In the genomic region with DNA sequence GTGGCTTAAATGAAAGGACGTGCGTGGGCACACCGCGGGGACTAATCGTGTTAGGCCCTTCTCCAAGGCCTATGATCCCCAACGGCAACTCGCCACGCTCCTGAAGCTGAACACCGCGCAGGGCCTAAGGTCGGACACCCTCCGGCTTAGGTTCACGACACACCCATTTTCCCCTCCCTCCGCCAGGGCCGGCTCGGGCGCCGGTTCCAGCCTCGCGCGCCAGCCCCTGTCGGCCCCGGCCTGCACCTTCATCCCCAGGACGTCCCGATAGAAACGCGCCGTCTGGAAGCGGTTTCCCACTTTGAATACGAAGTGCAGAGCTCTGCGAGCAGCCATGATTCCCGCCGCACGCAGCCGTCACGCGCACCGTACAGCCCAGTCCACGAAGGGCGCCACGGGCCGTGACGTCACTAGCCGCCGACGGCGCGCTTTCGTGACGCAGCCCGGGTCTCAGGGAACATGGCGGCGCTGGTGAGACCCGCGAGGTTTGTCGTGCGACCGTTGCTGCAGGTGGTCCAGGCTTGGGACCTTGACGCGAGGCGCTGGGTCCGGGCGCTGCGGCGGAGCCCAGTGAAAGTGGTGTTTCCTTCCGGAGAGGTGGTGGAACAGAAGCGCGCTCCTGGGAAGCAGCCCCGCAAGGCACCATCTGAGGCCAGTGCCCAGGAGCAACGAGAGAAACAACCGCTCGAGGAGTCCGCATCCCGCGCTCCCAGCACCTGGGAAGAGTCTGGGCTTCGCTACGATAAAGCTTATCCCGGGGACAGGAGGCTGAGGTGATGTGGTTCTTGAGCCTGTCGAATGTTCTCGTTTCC, we compare ENCODE assay signal across 1 cellular context.
A peak's percentile ranks its signal among the peaks of the same experiment; 100 is the strongest.
TF ChIP-seq lines count a peak whose summit lies in the region.

A gene with protein sequence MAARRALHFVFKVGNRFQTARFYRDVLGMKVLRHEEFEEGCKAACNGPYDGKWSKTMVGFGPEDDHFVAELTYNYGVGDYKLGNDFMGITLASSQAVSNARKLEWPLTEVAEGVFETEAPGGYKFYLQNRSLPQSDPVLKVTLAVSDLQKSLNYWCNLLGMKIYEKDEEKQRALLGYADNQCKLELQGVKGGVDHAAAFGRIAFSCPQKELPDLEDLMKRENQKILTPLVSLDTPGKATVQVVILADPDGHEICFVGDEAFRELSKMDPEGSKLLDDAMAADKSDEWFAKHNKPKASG (minus strand): TSS at position 361 of the 812 bp plus-strand sequence. CDS start 25 bp downstream, at position 336.
A gene with protein sequence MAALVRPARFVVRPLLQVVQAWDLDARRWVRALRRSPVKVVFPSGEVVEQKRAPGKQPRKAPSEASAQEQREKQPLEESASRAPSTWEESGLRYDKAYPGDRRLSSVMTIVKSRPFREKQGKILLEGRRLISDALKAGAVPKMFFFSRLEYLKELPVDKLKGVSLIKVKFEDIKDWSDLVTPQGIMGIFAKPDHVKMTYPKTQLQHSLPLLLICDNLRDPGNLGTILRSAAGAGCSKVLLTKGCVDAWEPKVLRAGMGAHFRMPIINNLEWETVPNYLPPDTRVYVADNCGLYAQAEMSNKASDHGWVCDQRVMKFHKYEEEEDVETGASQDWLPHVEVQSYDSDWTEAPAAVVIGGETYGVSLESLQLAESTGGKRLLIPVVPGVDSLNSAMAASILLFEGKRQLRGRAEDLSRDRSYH (plus strand): TSS at position 434 of the 812 bp plus-strand sequence. CDS start 26 bp downstream, at position 460.

TF ChIP-seq in HepG2, 621 proteins besides CTCF, POLR2A, EP300 and RAD21 (continued from another document and continues in another):
- TF ChIP-seq, protein P1, sequence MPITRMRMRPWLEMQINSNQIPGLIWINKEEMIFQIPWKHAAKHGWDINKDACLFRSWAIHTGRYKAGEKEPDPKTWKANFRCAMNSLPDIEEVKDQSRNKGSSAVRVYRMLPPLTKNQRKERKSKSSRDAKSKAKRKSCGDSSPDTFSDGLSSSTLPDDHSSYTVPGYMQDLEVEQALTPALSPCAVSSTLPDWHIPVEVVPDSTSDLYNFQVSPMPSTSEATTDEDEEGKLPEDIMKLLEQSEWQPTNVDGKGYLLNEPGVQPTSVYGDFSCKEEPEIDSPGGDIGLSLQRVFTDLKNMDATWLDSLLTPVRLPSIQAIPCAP (CRISPR knock-in tag; IDR thresholded peaks at IDR 0.05; ENCODE audit: low read depth): no peak
- TF ChIP-seq MXD4 (CRISPR knock-in tag; IDR thresholded peaks at IDR 0.05): peak; percentile 98
- TF ChIP-seq ZNF10 (CRISPR knock-in tag; IDR thresholded peaks at IDR 0.05; ENCODE audit: borderline replicate concordance, low read depth): no peak
- TF ChIP-seq WIZ (CRISPR knock-in tag; IDR thresholded peaks at IDR 0.05): 0 out of 2 replicates have a peak, but pooled peaks have one; percentile 69
- TF ChIP-seq BHLHE40 (IDR thresholded peaks at IDR 0.05; ENCODE audit: low read length): peak; percentile 82
- TF ChIP-seq, protein P2, sequence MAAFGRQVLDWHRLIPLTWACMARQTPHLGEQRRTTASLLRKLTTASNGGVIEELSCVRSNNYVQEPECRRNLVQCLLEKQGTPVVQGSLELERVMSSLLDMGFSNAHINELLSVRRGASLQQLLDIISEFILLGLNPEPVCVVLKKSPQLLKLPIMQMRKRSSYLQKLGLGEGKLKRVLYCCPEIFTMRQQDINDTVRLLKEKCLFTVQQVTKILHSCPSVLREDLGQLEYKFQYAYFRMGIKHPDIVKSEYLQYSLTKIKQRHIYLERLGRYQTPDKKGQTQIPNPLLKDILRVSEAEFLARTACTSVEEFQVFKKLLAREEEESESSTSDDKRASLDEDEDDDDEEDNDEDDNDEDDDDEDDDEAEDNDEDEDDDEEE (CRISPR knock-in tag; IDR thresholded peaks at IDR 0.05): peak; percentile 28; the same call in 1 of the 2 replicates
- TF ChIP-seq, protein P3, sequence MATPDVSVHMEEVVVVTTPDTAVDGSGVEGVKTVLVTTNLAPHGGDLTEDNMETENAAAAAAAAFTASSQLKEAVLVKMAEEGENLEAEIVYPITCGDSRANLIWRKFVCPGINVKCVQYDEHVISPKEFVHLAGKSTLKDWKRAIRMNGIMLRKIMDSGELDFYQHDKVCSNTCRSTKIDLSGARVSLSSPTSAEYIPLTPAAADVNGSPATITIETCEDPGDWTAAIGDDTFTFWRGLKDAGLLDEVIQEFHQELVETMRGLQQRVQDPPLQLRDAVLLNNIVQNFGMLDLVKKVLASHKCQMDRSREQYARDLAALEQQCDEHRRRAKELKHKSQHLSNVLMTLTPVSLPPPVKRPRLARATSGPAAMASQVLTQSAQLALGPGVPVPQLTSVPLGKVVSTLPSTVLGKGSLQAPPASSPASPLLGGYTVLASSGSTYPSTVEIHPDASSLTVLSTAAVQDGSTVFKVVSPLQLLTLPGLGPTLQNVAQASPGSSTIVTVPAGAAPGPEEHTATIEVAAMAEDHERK (CRISPR knock-in tag; IDR thresholded peaks at IDR 0.05; ENCODE audit: low read depth): peak; percentile 85
- TF ChIP-seq KLF16 (CRISPR knock-in tag; IDR thresholded peaks at IDR 0.05): peak in 1 of 2 experiments; percentile 93; a peak in 2 of 4 replicates
- peak; percentile 53; the same call in 1 of the 2 replicates for TF ChIP-seq ZSCAN25 (CRISPR knock-in tag; IDR thresholded peaks at IDR 0.05)
- peak in 1 of 2 experiments; percentile 22; a peak in 1 of 4 replicates for TF ChIP-seq NR2F1 (CRISPR knock-in tag; IDR thresholded peaks at IDR 0.05)
- no peak for TF ChIP-seq SETDB1 (CRISPR knock-in tag; IDR thresholded peaks at IDR 0.05; ENCODE audit: borderline replicate concordance)
- TF ChIP-seq ZNF232 (CRISPR knock-in tag; IDR thresholded peaks at IDR 0.05; ENCODE audit: borderline replicate concordance): peak; percentile 7; the same call in 1 of the 2 replicates
- peak; percentile 98 for TF ChIP-seq SAFB2 (CRISPR knock-in tag; IDR thresholded peaks at IDR 0.05; ENCODE audit: borderline replicate concordance, low read depth)
- peak in 1 of 2 experiments; percentile 59; a peak in 2 of 4 replicates for TF ChIP-seq MAFK (conservative IDR thresholded peaks at IDR 0.05 in 1 of 2, IDR thresholded peaks at IDR 0.05 in 1 of 2; ENCODE audit: low read length in 2 of 2)
- TF ChIP-seq SRSF1 (optimal IDR thresholded peaks at IDR 0.05; ENCODE audit: low read depth, low read length): peak; percentile 40
- TF ChIP-seq, protein P4, sequence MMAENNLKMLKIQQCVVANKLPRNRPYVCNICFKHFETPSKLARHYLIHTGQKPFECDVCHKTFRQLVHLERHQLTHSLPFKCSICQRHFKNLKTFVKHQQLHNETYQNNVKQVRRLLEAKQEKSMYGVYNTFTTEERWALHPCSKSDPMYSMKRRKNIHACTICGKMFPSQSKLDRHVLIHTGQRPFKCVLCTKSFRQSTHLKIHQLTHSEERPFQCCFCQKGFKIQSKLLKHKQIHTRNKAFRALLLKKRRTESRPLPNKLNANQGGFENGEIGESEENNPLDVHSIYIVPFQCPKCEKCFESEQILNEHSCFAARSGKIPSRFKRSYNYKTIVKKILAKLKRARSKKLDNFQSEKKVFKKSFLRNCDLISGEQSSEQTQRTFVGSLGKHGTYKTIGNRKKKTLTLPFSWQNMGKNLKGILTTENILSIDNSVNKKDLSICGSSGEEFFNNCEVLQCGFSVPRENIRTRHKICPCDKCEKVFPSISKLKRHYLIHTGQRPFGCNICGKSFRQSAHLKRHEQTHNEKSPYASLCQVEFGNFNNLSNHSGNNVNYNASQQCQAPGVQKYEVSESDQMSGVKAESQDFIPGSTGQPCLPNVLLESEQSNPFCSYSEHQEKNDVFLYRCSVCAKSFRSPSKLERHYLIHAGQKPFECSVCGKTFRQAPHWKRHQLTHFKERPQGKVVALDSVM (CRISPR knock-in tag; IDR thresholded peaks at IDR 0.05): peak; percentile 24; the same call in 1 of the 2 replicates
- peak; percentile 56; the same call in 1 of the 2 replicates for TF ChIP-seq SOX5 (CRISPR knock-in tag; IDR thresholded peaks at IDR 0.05; ENCODE audit: borderline replicate concordance)
- TF ChIP-seq MAZ (IDR thresholded peaks at IDR 0.05; ENCODE audit: borderline replicate concordance, low read depth, low read length): no peak; the same call in 1 of the 2 replicates
- TF ChIP-seq MAZ (CRISPR knock-in tag; IDR thresholded peaks at IDR 0.05; ENCODE audit: low read depth): peak; percentile 93
- no peak for TF ChIP-seq SALL2 (CRISPR knock-in tag; IDR thresholded peaks at IDR 0.05)
- TF ChIP-seq NFE2L1 (CRISPR knock-in tag; IDR thresholded peaks at IDR 0.05; ENCODE audit: borderline replicate concordance): peak; percentile 42; the same call in 1 of the 2 replicates
- peak; percentile 99 for TF ChIP-seq KDM2A (CRISPR knock-in tag; IDR thresholded peaks at IDR 0.05; ENCODE audit: borderline replicate concordance, low read depth)
- TF ChIP-seq ZNF629 (CRISPR knock-in tag; conservative IDR thresholded peaks at IDR 0.05): 0 out of 2 replicates have a peak, but pooled peaks have one; percentile 56
- peak; percentile 70 for TF ChIP-seq ARHGAP35 (CRISPR knock-in tag; IDR thresholded peaks at IDR 0.05; ENCODE audit: borderline replicate concordance)
- peak; percentile 31; the same call in 1 of the 2 replicates for TF ChIP-seq TSC22D2 (CRISPR knock-in tag; IDR thresholded peaks at IDR 0.05; ENCODE audit: borderline replicate concordance)
- TF ChIP-seq, protein P5, sequence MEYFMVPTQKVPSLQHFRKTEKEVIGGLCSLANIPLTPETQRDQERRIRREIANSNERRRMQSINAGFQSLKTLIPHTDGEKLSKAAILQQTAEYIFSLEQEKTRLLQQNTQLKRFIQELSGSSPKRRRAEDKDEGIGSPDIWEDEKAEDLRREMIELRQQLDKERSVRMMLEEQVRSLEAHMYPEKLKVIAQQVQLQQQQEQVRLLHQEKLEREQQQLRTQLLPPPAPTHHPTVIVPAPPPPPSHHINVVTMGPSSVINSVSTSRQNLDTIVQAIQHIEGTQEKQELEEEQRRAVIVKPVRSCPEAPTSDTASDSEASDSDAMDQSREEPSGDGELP (IDR thresholded peaks at IDR 0.05; ENCODE audit: borderline replicate concordance, low read depth): no peak; the same call in 1 of the 2 replicates
- TF ChIP-seq NRL (CRISPR knock-in tag; IDR thresholded peaks at IDR 0.05; ENCODE audit: borderline replicate concordance): peak; percentile 77; the same call in 1 of the 2 replicates
- peak; percentile 90; the same call in 1 of the 2 replicates for TF ChIP-seq SIN3A (IDR thresholded peaks at IDR 0.05; ENCODE audit: borderline replicate concordance, low read depth, low read length)
- no peak for TF ChIP-seq BRCA1 (CRISPR knock-in tag; IDR thresholded peaks at IDR 0.05)
- TF ChIP-seq, protein P6, sequence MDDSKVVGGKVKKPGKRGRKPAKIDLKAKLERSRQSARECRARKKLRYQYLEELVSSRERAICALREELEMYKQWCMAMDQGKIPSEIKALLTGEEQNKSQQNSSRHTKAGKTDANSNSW (CRISPR knock-in tag; IDR thresholded peaks at IDR 0.05; ENCODE audit: borderline replicate concordance): peak; percentile 81; the same call in 1 of the 2 replicates
- TF ChIP-seq IKZF1 (IDR thresholded peaks at IDR 0.05): no peak
- peak; percentile 49; the same call in 1 of the 2 replicates for TF ChIP-seq CEBPG (CRISPR knock-in tag; IDR thresholded peaks at IDR 0.05)
- TF ChIP-seq ZNF572 (CRISPR knock-in tag; IDR thresholded peaks at IDR 0.05): no peak; the same call in 1 of the 2 replicates
- no peak for TF ChIP-seq FOXJ3 (CRISPR knock-in tag; IDR thresholded peaks at IDR 0.05; ENCODE audit: borderline replicate concordance)
- no peak for TF ChIP-seq ZNF773 (CRISPR knock-in tag; IDR thresholded peaks at IDR 0.05; ENCODE audit: borderline replicate concordance)
- no peak for TF ChIP-seq MTF1 (CRISPR knock-in tag; IDR thresholded peaks at IDR 0.05)
- TF ChIP-seq ZNF34 (CRISPR knock-in tag; IDR thresholded peaks at IDR 0.05; ENCODE audit: borderline replicate concordance): 0 out of 2 replicates have a peak, but pooled peaks have one; percentile 34
- TF ChIP-seq, protein P7, sequence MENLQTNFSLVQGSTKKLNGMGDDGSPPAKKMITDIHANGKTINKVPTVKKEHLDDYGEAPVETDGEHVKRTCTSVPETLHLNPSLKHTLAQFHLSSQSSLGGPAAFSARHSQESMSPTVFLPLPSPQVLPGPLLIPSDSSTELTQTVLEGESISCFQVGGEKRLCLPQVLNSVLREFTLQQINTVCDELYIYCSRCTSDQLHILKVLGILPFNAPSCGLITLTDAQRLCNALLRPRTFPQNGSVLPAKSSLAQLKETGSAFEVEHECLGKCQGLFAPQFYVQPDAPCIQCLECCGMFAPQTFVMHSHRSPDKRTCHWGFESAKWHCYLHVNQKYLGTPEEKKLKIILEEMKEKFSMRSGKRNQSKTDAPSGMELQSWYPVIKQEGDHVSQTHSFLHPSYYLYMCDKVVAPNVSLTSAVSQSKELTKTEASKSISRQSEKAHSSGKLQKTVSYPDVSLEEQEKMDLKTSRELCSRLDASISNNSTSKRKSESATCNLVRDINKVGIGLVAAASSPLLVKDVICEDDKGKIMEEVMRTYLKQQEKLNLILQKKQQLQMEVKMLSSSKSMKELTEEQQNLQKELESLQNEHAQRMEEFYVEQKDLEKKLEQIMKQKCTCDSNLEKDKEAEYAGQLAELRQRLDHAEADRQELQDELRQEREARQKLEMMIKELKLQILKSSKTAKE (CRISPR knock-in tag; IDR thresholded peaks at IDR 0.05; ENCODE audit: borderline replicate concordance): peak; percentile 64
- TF ChIP-seq, protein P8, sequence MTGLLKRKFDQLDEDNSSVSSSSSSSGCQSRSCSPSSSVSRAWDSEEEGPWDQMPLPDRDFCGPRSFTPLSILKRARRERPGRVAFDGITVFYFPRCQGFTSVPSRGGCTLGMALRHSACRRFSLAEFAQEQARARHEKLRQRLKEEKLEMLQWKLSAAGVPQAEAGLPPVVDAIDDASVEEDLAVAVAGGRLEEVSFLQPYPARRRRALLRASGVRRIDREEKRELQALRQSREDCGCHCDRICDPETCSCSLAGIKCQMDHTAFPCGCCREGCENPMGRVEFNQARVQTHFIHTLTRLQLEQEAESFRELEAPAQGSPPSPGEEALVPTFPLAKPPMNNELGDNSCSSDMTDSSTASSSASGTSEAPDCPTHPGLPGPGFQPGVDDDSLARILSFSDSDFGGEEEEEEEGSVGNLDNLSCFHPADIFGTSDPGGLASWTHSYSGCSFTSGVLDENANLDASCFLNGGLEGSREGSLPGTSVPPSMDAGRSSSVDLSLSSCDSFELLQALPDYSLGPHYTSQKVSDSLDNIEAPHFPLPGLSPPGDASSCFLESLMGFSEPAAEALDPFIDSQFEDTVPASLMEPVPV (CRISPR knock-in tag; IDR thresholded peaks at IDR 0.05): no peak; the same call in 1 of the 2 replicates
- peak; percentile 4; the same call in 1 of the 2 replicates for TF ChIP-seq STAG1 (CRISPR knock-in tag; IDR thresholded peaks at IDR 0.05)
- peak; percentile 47; the same call in 1 of the 2 replicates for TF ChIP-seq NCOA2 (CRISPR knock-in tag; IDR thresholded peaks at IDR 0.05)
- TF ChIP-seq ZEB1 (IDR thresholded peaks at IDR 0.05; ENCODE audit: insufficient replicate concordance, low read depth): no peak
- no peak for TF ChIP-seq PHB2 (IDR thresholded peaks at IDR 0.05; ENCODE audit: partially characterized antibody)
- TF ChIP-seq ZNF672 (CRISPR knock-in tag; IDR thresholded peaks at IDR 0.05): 0 out of 2 replicates have a peak, but pooled peaks have one; percentile 56
- TF ChIP-seq, protein P9, sequence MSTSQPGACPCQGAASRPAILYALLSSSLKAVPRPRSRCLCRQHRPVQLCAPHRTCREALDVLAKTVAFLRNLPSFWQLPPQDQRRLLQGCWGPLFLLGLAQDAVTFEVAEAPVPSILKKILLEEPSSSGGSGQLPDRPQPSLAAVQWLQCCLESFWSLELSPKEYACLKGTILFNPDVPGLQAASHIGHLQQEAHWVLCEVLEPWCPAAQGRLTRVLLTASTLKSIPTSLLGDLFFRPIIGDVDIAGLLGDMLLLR (CRISPR knock-in tag; IDR thresholded peaks at IDR 0.05): peak; percentile 98
